1 cellular context compared by ENCODE assay signal in genomic region chr9:78286946-78287388, GRCh38.
TF ChIP-seq lines count a peak whose summit lies in the region.

No MANE protein-coding gene starts in this region.

TF ChIP-seq in HepG2, 621 proteins besides CTCF, POLR2A, EP300 and RAD21 (continued from another document and continues in another):
- TF ChIP-seq ZNF121 (CRISPR knock-in tag; IDR thresholded peaks at IDR 0.05) (peak; percentile 91), AGO2 (optimal IDR thresholded peaks at IDR 0.05; ENCODE audit: low read depth, low read length) (no peak), PRDM4 (CRISPR knock-in tag; IDR thresholded peaks at IDR 0.05; ENCODE audit: borderline replicate concordance) (no peak), SIX4 (CRISPR knock-in tag; IDR thresholded peaks at IDR 0.05) (no peak), CHD2 (IDR thresholded peaks at IDR 0.05; ENCODE audit: low read depth, low read length) (no peak), ZFYVE20 (CRISPR knock-in tag; IDR thresholded peaks at IDR 0.05; ENCODE audit: borderline replicate concordance, low read depth) (no peak), RXRB (CRISPR knock-in tag; IDR thresholded peaks at IDR 0.05; ENCODE audit: borderline replicate concordance) (peak; percentile 86), ZNF674 (CRISPR knock-in tag; IDR thresholded peaks at IDR 0.05; ENCODE audit: low read depth) (no peak), ARHGAP35 (CRISPR knock-in tag; IDR thresholded peaks at IDR 0.05; ENCODE audit: borderline replicate concordance) (no peak), ZNF746 (CRISPR knock-in tag; IDR thresholded peaks at IDR 0.05) (no peak), ZNF557 (CRISPR knock-in tag; IDR thresholded peaks at IDR 0.05) (0 out of 2 replicates have a peak, but pooled peaks have one; percentile 51), ZNF235 (CRISPR knock-in tag; IDR thresholded peaks at IDR 0.05; ENCODE audit: borderline replicate concordance) (no peak), AHR (CRISPR knock-in tag; IDR thresholded peaks at IDR 0.05) (no peak), ZNF703 (CRISPR knock-in tag; IDR thresholded peaks at IDR 0.05; ENCODE audit: borderline replicate concordance) (no peak), MXI1 (IDR thresholded peaks at IDR 0.05; ENCODE audit: borderline replicate concordance, low read depth, low read length) (no peak; the same call in 2 of the 3 replicates), XBP1 (CRISPR knock-in tag; IDR thresholded peaks at IDR 0.05) (no peak), GATAD1 (CRISPR knock-in tag; IDR thresholded peaks at IDR 0.05) (peak; percentile 64; the same call in 1 of the 2 replicates), ZNF230 (CRISPR knock-in tag; IDR thresholded peaks at IDR 0.05) (no peak), ZNF510 (CRISPR knock-in tag; IDR thresholded peaks at IDR 0.05; ENCODE audit: low read depth) (no peak), CREB1 (IDR thresholded peaks at IDR 0.05) (peak; percentile 30; the same call in 1 of the 2 replicates), CREB1 (CRISPR knock-in tag; IDR thresholded peaks at IDR 0.05) (peak; percentile 55; the same call in 1 of the 2 replicates), TBL1XR1 (IDR thresholded peaks at IDR 0.05; ENCODE audit: borderline replicate concordance, low read length, partially characterized antibody) (peak; percentile 11), ZNF564 (CRISPR knock-in tag; IDR thresholded peaks at IDR 0.05) (no peak), ZNF790 (CRISPR knock-in tag; IDR thresholded peaks at IDR 0.05; ENCODE audit: borderline replicate concordance) (no peak), NR0B2 (CRISPR knock-in tag; IDR thresholded peaks at IDR 0.05) (no peak), HOXA7 (CRISPR knock-in tag; IDR thresholded peaks at IDR 0.05) (no peak), ZNF546 (CRISPR knock-in tag; conservative IDR thresholded peaks at IDR 0.05) (no peak), PAXIP1 (CRISPR knock-in tag; conservative IDR thresholded peaks at IDR 0.05) (peak; percentile 90), MLX (CRISPR knock-in tag; IDR thresholded peaks at IDR 0.05) (no peak), DNMT1 (CRISPR knock-in tag; IDR thresholded peaks at IDR 0.05) (no peak), IRF2 (CRISPR knock-in tag; IDR thresholded peaks at IDR 0.05) (peak; percentile 79), ZNF724P (CRISPR knock-in tag; IDR thresholded peaks at IDR 0.05; ENCODE audit: borderline replicate concordance) (0 out of 2 replicates have a peak, but pooled peaks have one; percentile 43), SP4 (CRISPR knock-in tag; IDR thresholded peaks at IDR 0.05) (no peak), EHMT2 (IDR thresholded peaks at IDR 0.05; ENCODE audit: borderline replicate concordance, low read depth, low read length) (no peak; the same call in 1 of the 2 replicates), ZSCAN20 (CRISPR knock-in tag; IDR thresholded peaks at IDR 0.05; ENCODE audit: borderline replicate concordance) (no peak), ZNF496 (CRISPR knock-in tag; IDR thresholded peaks at IDR 0.05; ENCODE audit: insufficient replicate concordance) (no peak), MZF1 (CRISPR knock-in tag; IDR thresholded peaks at IDR 0.05; ENCODE audit: borderline replicate concordance) (no peak), TCF7 (IDR thresholded peaks at IDR 0.05; ENCODE audit: low read depth) (no peak), ZBTB20 (CRISPR knock-in tag; IDR thresholded peaks at IDR 0.05; ENCODE audit: borderline replicate concordance, low read depth) (no peak), THAP11 (CRISPR knock-in tag; IDR thresholded peaks at IDR 0.05) (peak; percentile 67), ZNF382 (CRISPR knock-in tag; IDR thresholded peaks at IDR 0.05; ENCODE audit: borderline replicate concordance) (no peak), KLF16 (CRISPR knock-in tag; IDR thresholded peaks at IDR 0.05) (peak in 1 of 2 experiments; percentile 86; a peak in 2 of 4 replicates), ZNF615 (CRISPR knock-in tag; IDR thresholded peaks at IDR 0.05; ENCODE audit: borderline replicate concordance) (no peak), KLF11 (CRISPR knock-in tag; IDR thresholded peaks at IDR 0.05) (no peak), FOXA3 (CRISPR knock-in tag; IDR thresholded peaks at IDR 0.05) (peak; percentile 89), FOXO4 (CRISPR knock-in tag; conservative IDR thresholded peaks at IDR 0.05) (no peak), ZNF619 (CRISPR knock-in tag; IDR thresholded peaks at IDR 0.05) (no peak), RERE (CRISPR knock-in tag; IDR thresholded peaks at IDR 0.05; ENCODE audit: low read depth) (0 out of 2 replicates have a peak, but pooled peaks have one; percentile 26), PPARG (CRISPR knock-in tag; conservative IDR thresholded peaks at IDR 0.05) (no peak), ARID2 (CRISPR knock-in tag; IDR thresholded peaks at IDR 0.05; ENCODE audit: borderline replicate concordance) (no peak), IKZF1 (IDR thresholded peaks at IDR 0.05) (no peak), EZH2 (conservative IDR thresholded peaks at IDR 0.05; ENCODE audit: low read depth, low read length) (no peak), KLF12 (CRISPR knock-in tag; IDR thresholded peaks at IDR 0.05; ENCODE audit: borderline replicate concordance) (no peak), DRAP1 (CRISPR knock-in tag; IDR thresholded peaks at IDR 0.05) (peak; percentile 24; the same call in 1 of the 2 replicates), ZBTB2 (CRISPR knock-in tag; IDR thresholded peaks at IDR 0.05; ENCODE audit: low read depth) (no peak), ZNF780A (CRISPR knock-in tag; IDR thresholded peaks at IDR 0.05) (no peak), TGIF2 (CRISPR knock-in tag; IDR thresholded peaks at IDR 0.05) (no peak), SIN3A (IDR thresholded peaks at IDR 0.05; ENCODE audit: borderline replicate concordance, low read depth, low read length) (no peak), ZNF12 (CRISPR knock-in tag; IDR thresholded peaks at IDR 0.05) (peak; percentile 57; the same call in 1 of the 2 replicates)
